Comparison of ENCODE assay signal across 8 cellular contexts in the genomic region with DNA sequence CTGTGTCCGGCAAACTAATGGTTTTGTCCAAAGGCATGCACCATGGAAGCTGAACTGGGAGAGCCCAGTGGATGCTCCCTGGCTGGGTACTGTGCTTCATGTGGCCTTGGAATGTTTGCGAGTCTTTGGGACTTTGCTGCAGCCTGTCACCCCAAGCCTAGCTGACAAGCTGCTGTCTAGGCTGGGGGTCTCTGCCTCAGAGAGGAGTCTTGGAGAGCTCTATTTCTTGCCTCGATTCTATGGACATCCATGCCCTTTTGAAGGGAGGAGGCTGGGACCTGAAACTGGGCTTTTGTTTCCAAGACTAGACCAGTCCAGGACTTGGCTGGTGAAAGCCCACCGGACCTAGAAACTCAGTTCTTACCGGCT. TPM values are rescaled to one million over a fixed set of nuclear protein-coding genes. Genes with fewer than 3 reads are reported as not detected.
DNase-seq lines count a peak whose midpoint lies in the region; ATAC-seq and TF ChIP-seq lines count a peak whose summit lies in the region.

No MANE protein-coding gene starts in this region.

- H3K4me3 ChIP-seq in H7 (ENCODE audit: insufficient read depth, low read depth, low read length) = peak overlapping the region; percentile 90
- H3K4me3 ChIP-seq in SK-N-MC = peak overlapping the region; percentile 93
- peak overlapping the region; percentile 79 for H3K4me3 ChIP-seq in fibroblast of mammary gland (ENCODE audit: control insufficient read depth, low read depth, low read length)
- peak overlapping the region in 3 of 4 donors; percentile 75 to 92 (median 77) for H3K4me3 ChIP-seq in sigmoid colon

- peaks cover 0 to 41% (median 37%) of the 10 kb centered on the region in 4 donors for H3K4me1 ChIP-seq in sigmoid colon

- no peak for ATAC-seq in GM19467 (IDR thresholded peaks at IDR 0.05; ENCODE audit: unreplicated experiment)
- ATAC-seq in HG02642 (IDR thresholded peaks at IDR 0.05; ENCODE audit: poor library complexity, unreplicated experiment) = no peak
- ATAC-seq in HG02763 (IDR thresholded peaks at IDR 0.05; ENCODE audit: unreplicated experiment) = no peak

- no peak for TF ChIP-seq EP300 in sigmoid colon (IDR thresholded peaks at IDR 0.05)

- peak overlapping the region; percentile 58 for H3K9ac ChIP-seq in SK-N-MC (ENCODE audit: insufficient read length)

- no peak overlapping the region for H3K27ac ChIP-seq in SK-N-MC
- no peak overlapping the region for H3K27ac ChIP-seq in sigmoid colon

- H3K9me3 ChIP-seq in SK-N-MC (ENCODE audit: low read depth, low read length) (no peaks in the 10 kb centered on the region), sigmoid colon (no peaks in the 10 kb centered on the region)

- intact Hi-C loops in sigmoid colon (cut with DNase I) = loop anchor here (2.0 to 10.0 kb wide), 5 partner anchors 70 to 588 kb away; a partner anchor contains a TSS

- WGBS in sigmoid colon, 2 donors = 23 to 65% methylated on average over 5 of the region's 5 CpGs

- no peaks in the 10 kb centered on the region for H3K27me3 ChIP-seq in H7 (ENCODE audit: control insufficient read depth, insufficient read depth, low read length)
- no peaks in the 10 kb centered on the region for H3K27me3 ChIP-seq in sigmoid colon

- no peak for DNase-seq in H7
- no peak for DNase-seq in SK-N-MC (ENCODE audit: low read depth, low spot score)
- no peak for DNase-seq in fibroblast of mammary gland (ENCODE audit: low read depth)
- DNase-seq in sigmoid colon = no peak
- DNase-seq in hypothalamus (lab: John Stamatoyannopoulos, UW) = no peak

- TF ChIP-seq CTCF in fibroblast of mammary gland (conservative IDR thresholded peaks at IDR 0.05; ENCODE audit: control insufficient read depth, insufficient read depth, low read depth, low read length) = no peak
- no peak for TF ChIP-seq CTCF in sigmoid colon (IDR thresholded peaks at IDR 0.05)

- peaks cover 4% of the 10 kb centered on the region for H3K36me3 ChIP-seq in H7 (replicated peaks; ENCODE audit: control insufficient read depth, insufficient read depth, low read length)
- H3K36me3 ChIP-seq in SK-N-MC (ENCODE audit: insufficient read depth, low read length) = peaks cover 12% of the 10 kb centered on the region; the same call in 1 of the 2 replicates
- H3K36me3 ChIP-seq in sigmoid colon = peaks cover 0 to 4% (median 0%) of the 10 kb centered on the region in 4 donors

- TF ChIP-seq POLR2A in sigmoid colon (IDR thresholded peaks at IDR 0.05) = no peak

RNA-seq across cellular contexts. Expression of a gene that starts 1.7 kb away (rescaled TPM):
- total RNA-seq in H7 (2014; rRNA removed; shearing (Covaris generic)) = 26.5 and 28.1 TPM in 2 replicates
- 1 to 10 TPM; 3.1 to 6.6 (median 4.5) TPM for total RNA-seq in sigmoid colon
- polyA plus RNA-seq in sigmoid colon = 1 to 10 TPM; 3.0 to 8.3 (median 5.3) TPM

RNA-seq across cellular contexts. Expression of a gene that starts 31.4 kb away (rescaled TPM):
- total RNA-seq in H7 (2014; rRNA removed; shearing (Covaris generic)) = 3.2 and 3.4 TPM in 2 replicates
- total RNA-seq in sigmoid colon = 1 to 10 TPM; 5.4 to 10.0 (median 8.5) TPM
- polyA plus RNA-seq in sigmoid colon = 1 to 10 TPM in 2 of 3 donors, under 1 TPM in 1; 0.92 to 3.6 (median 1.3) TPM
